ENCODE assay signal across 25 cellular contexts in genomic region chr5:63916786-63917185, GRCh38. TPM values are rescaled to one million over a fixed set of nuclear protein-coding genes. Genes with fewer than 3 reads are reported as not detected.
DNase-seq lines count a peak whose midpoint lies in the region; ATAC-seq and TF ChIP-seq lines count a peak whose summit lies in the region.
"Had no signal": no experiment of that assay in that cellular context is flagged by ENCODE, and none has a peak within 500 bp of the region (broad histone marks: within the 10 kb centered on the region; RNA-seq: fewer than 3 reads in every experiment).

No MANE protein-coding gene starts in this region.

- in situ Hi-C loops in astrocyte of the spinal cord (cut with HindIII; ENCODE audit: low sequenced_read_pairs): no loop called here

- DNase-seq in A172 (ENCODE audit: low spot score): peak; percentile 6
- DNase-seq in M059J (ENCODE audit: low read depth): peak; percentile 24
- peak; percentile 24 for DNase-seq in astrocyte of the spinal cord (ENCODE audit: low read depth, low spot score)
- peak; percentile 0 for DNase-seq in iris pigment epithelial cell (ENCODE audit: low read depth)
- no peak for DNase-seq in NCI-H524 treated with DMSO at 0.1 percent for 48 hours (lab: John Stamatoyannopoulos, UW)
- no peak for DNase-seq in AG08395 (ENCODE audit: low spot score)
- DNase-seq: 8988T; activated CD8-positive, alpha-beta T cell treated with anti-CD3 and anti-CD28 coated beads, Interleukin-2, amount 10 ng/mL, durations not matched to agents 7 days and 5 days; activated effector memory CD4-positive, alpha-beta T cell treated with Interleukin-2 at 50 U/mL for 16 hours; activated T-cell treated with anti-CD3 and anti-CD28 coated beads for 4 hours; CD8-positive, alpha-beta memory T cell; GF-D8; H9; IMR-90; kidney glomerular epithelial cell; NCI-H2107; NCI-H446 treated with DMSO at 0.1 percent for 48 hours; OCI-M1; psoas muscle; transverse colon had no signal

- no peak for TF ChIP-seq CTCF in astrocyte of the spinal cord (IDR thresholded peaks at IDR 0.05; ENCODE audit: low read depth, low read length)

- no peak overlapping the region for H3K4me3 ChIP-seq in astrocyte of the spinal cord (ENCODE audit: low read depth, low read length)
- H3K4me3 ChIP-seq: cardiac muscle cell, lung, psoas muscle, transverse colon had no signal

- no peak for ATAC-seq in HG02840 (IDR thresholded peaks at IDR 0.05; ENCODE audit: low FRiP score, unreplicated experiment)
- ATAC-seq in GM19467 (IDR thresholded peaks at IDR 0.05; ENCODE audit: unreplicated experiment): no peak
- ATAC-seq: activated CD8-positive, alpha-beta T cell treated with anti-CD3 and anti-CD28 coated beads, Interleukin-2, amount 10 ng/mL, durations not matched to agents 7 days and 5 days; psoas muscle had no signal

RNA-seq across cellular contexts. Expression of gene HTR1A, which starts 45.5 kb away (rescaled TPM):
- total RNA-seq in A172 (2014; rRNA removed; shearing (Covaris generic)): not detected in 2 replicates
- total RNA-seq in M059J (2014; rRNA removed; shearing (Covaris generic)): not detected in 2 replicates
- total RNA-seq: activated CD8-positive, alpha-beta T cell treated with anti-CD3 and anti-CD28 coated beads, Interleukin-2, amount 10 ng/mL, durations not matched to agents 7 days and 5 days; cardiac muscle cell; CD8-positive, alpha-beta memory T cell; IMR-90; psoas muscle; skeletal muscle tissue; transverse colon had no signal

Comparison
In these comparisons a context has a peak if more than half of its experiments do, and no peak if none do; other contexts are left out.
1. DNase-seq: peak in A172 (single experiment), M059J (single experiment), astrocyte of the spinal cord (single experiment) and iris pigment epithelial cell (single experiment); none in NCI-H524 treated with DMSO at 0.1 percent for 48 hours (single experiment) and AG08395 (single experiment).